Comparison of ENCODE assay signal across 1 cellular context in the genomic region with DNA sequence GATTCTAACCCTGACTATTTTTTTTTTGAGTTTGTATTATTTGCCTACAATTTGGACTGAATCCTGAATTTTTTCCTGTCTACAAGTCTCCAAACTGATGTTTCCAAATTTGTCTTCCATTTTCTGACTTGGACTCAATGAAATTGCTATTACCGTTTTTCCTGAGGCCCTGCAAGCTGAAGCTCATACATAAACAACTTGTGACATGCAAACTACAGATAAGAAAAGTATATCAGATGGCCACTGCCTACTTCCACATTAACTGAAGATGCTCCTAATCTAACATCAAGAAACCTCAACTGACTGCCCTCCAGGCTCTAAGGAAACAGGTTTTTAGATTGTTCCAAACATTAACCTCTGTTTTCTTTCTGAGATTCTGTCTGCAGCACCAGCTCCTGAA.
TF ChIP-seq lines count a peak whose summit lies in the region.

No MANE protein-coding gene starts in this region.

TF ChIP-seq in K562, 482 proteins besides CTCF, POLR2A, EP300 and RAD21 (continued from another document):
- TF ChIP-seq ZNF764 (CRISPR knock-in tag; IDR thresholded peaks at IDR 0.05; ENCODE audit: low read depth) = no peak
- no peak for TF ChIP-seq ZNF444 (CRISPR knock-in tag; IDR thresholded peaks at IDR 0.05)
- peak; percentile 49 to 68; a peak in 2 of 4 replicates for TF ChIP-seq FOXK2 (conservative IDR thresholded peaks at IDR 0.05 in 1 of 2, IDR thresholded peaks at IDR 0.05 in 1 of 2; ENCODE audit: low read depth in 2 of 2)
- peak; percentile 99 for TF ChIP-seq ZNF766 (CRISPR knock-in tag; conservative IDR thresholded peaks at IDR 0.05)
- TF ChIP-seq FOXA1 (IDR thresholded peaks at IDR 0.05; ENCODE audit: borderline replicate concordance) = no peak
TF ChIP-seq in K562: peak in this region for 45.
